Comparison of ENCODE assay signal across 14 cellular contexts in the genomic region with DNA sequence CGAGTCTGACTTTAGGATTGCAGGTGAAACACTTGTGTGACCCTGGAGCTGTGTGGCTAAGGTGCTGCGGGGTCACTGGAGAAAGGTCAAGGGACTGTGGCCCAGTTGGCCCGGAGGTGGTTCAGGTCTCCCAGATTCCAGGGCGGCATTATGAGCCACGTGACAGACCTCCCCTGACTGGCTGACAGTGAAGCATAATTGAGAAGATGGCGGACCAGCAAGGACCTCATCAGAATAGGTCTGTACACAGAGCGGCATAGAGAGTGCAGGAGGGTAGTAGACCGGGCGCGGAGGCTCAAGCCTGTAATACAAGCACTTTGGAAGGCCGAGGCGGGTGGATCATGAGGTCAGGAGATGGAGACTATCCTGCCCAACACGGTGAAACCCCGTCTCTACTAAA. TPM values are rescaled to one million over a fixed set of nuclear protein-coding genes. Genes with fewer than 3 reads are reported as not detected.
DNase-seq lines count a peak whose midpoint lies in the region; ATAC-seq and TF ChIP-seq lines count a peak whose summit lies in the region.
"Had no signal": no experiment of that assay in that cellular context is flagged by ENCODE, and none has a peak within 500 bp of the region (broad histone marks: within the 10 kb centered on the region; RNA-seq: fewer than 3 reads in every experiment).

No MANE protein-coding gene starts in this region.

- peaks cover 26% of the 10 kb centered on the region for H3K79me2 ChIP-seq in mammary epithelial cell (ENCODE audit: insufficient read depth, low read length)
- peaks cover 8% of the 10 kb centered on the region for H3K79me2 ChIP-seq in PC-3 (ENCODE audit: low read length)

- H3K27ac ChIP-seq in mammary epithelial cell (ENCODE audit: insufficient read depth, low read depth, low read length), result no peak overlapping the region
- H3K27ac ChIP-seq in PC-3 (ENCODE audit: low read length), result no peak overlapping the region

- H3K36me3 ChIP-seq in mammary epithelial cell (ENCODE audit: insufficient read depth, low read length) (peaks cover 2% of the 10 kb centered on the region), PC-3 (ENCODE audit: low read depth, low read length) (no peaks in the 10 kb centered on the region)
- H3K36me3 ChIP-seq: pancreas had no signal

- H3K4me2 ChIP-seq in mammary epithelial cell (ENCODE audit: insufficient read depth, low read depth, low read length), result no peak overlapping the region
- H3K4me2 ChIP-seq in PC-3 (ENCODE audit: low read length), result peak overlapping the region; percentile 96; the same call in 1 of the 2 replicates

- H3K4me1 ChIP-seq in mammary epithelial cell (ENCODE audit: insufficient read depth, low read length), result peaks cover 5% of the 10 kb centered on the region
- H3K4me1 ChIP-seq in PC-3 (ENCODE audit: insufficient read depth, low read length), result no peaks in the 10 kb centered on the region; the same call in none of the 2 replicates

- no peaks in the 10 kb centered on the region for H4K20me1 ChIP-seq in mammary epithelial cell (ENCODE audit: insufficient read depth, low read length)
- H4K20me1 ChIP-seq in PC-3 (ENCODE audit: low read length), result no peaks in the 10 kb centered on the region

- ATAC-seq in PC-3 (no peak), GM21381 (IDR thresholded peaks at IDR 0.05; ENCODE audit: unreplicated experiment) (no peak)
- no peak for ATAC-seq in stimulated activated naive CD8-positive, alpha-beta T cell treated with anti-CD3 and anti-CD28 coated beads, Interleukin-15, amount 100 ng/mL, for 72 hours

- H3K4me3 ChIP-seq in mammary epithelial cell (replicated peaks in 1 of 3; ENCODE audit: insufficient read depth in 1 of 3, low read depth in 2 of 3, low read length in 3 of 3), result no peak overlapping the region
- H3K4me3 ChIP-seq in PC-3 (ENCODE audit: low read length), result no peak overlapping the region

- no peak for TF ChIP-seq CTCF in MCF 10A (IDR thresholded peaks at IDR 0.05; ENCODE audit: unreplicated experiment)
- TF ChIP-seq CTCF in mammary epithelial cell (conservative IDR thresholded peaks at IDR 0.05 in 1 of 2, IDR thresholded peaks at IDR 0.05 in 1 of 2; ENCODE audit: extremely low read depth in 1 of 2, insufficient read depth in 1 of 2, low read depth in 1 of 2, low read length in 2 of 2), result no peak
- TF ChIP-seq CTCF in PC-3 (conservative IDR thresholded peaks at IDR 0.05; ENCODE audit: low read depth, low read length), result no peak

- no peak overlapping the region for H2AFZ ChIP-seq in mammary epithelial cell (ENCODE audit: low read depth, low read length)
- no peak overlapping the region for H2AFZ ChIP-seq in PC-3 (ENCODE audit: low read length)

- H3K27me3 ChIP-seq in mammary epithelial cell (ENCODE audit: insufficient read depth, low read length) (no peaks in the 10 kb centered on the region), PC-3 (ENCODE audit: low read length) (no peaks in the 10 kb centered on the region)
- H3K27me3 ChIP-seq: BLaER1 treated with 17β-estradiol and CSF1 and Interleukin-3, amounts not matched to agents 10 nM and 100 nM; pancreas had no signal

- H3K9me2 ChIP-seq in PC-3 (replicated peaks; ENCODE audit: low read length), result no peaks in the 10 kb centered on the region

- H3K9me3 Mint-ChIP-seq in MCF 10A (ENCODE audit: unreplicated experiment), result no peaks in the 10 kb centered on the region
- H3K9me3 Mint-ChIP-seq in dendritic cell treated with granulocyte-macrophage colony-stimulating factor and Interleukin-4, amounts not matched to agents 40 ng/mL and 50 ng/mL, for 4 days, result no peaks in the 10 kb centered on the region
- no peaks in the 10 kb centered on the region for H3K9me3 Mint-ChIP-seq in stimulated activated naive CD8-positive, alpha-beta T cell treated with anti-CD3 and anti-CD28 coated beads, Interleukin-15, amount 100 ng/mL, for 72 hours

- H3K4me1 Mint-ChIP-seq in MCF 10A (ENCODE audit: insufficient read depth, unreplicated experiment), result no peaks in the 10 kb centered on the region
- peaks cover 20% of the 10 kb centered on the region for H3K4me1 Mint-ChIP-seq in dendritic cell treated with granulocyte-macrophage colony-stimulating factor and Interleukin-4, amounts not matched to agents 40 ng/mL and 50 ng/mL, for 4 days (ENCODE audit: low read depth)
- H3K4me1 Mint-ChIP-seq in stimulated activated naive CD8-positive, alpha-beta T cell treated with anti-CD3 and anti-CD28 coated beads, Interleukin-15, amount 100 ng/mL, for 72 hours, result peaks cover 39% of the 10 kb centered on the region

- in situ Hi-C loops in mammary epithelial cell (cut with MboI; ENCODE audit: low sequenced_read_pairs in 2 of 2), result no loop called here

- intact Hi-C loops in MCF 10A (cut with micrococcal nuclease) (loop anchor here (5.0 kb wide), 2 partner anchors 97 to 182 kb away; a partner anchor contains a TSS), mammary epithelial cell (cut with micrococcal nuclease) (no loop called here), PC-3 (cut with micrococcal nuclease) (no loop called here)
- intact Hi-C loops in dendritic cell treated with granulocyte-macrophage colony-stimulating factor and Interleukin-4, amounts not matched to agents 40 ng/mL and 50 ng/mL, for 4 days (cut with micrococcal nuclease), result no loop called here

- no peak overlapping the region for H3K9ac ChIP-seq in mammary epithelial cell (ENCODE audit: insufficient read depth, low read length)
- no peak overlapping the region for H3K9ac ChIP-seq in PC-3 (ENCODE audit: low read length)

- H3K9me3 ChIP-seq in mammary epithelial cell (replicated peaks; ENCODE audit: insufficient read depth, low read length) (no peaks in the 10 kb centered on the region), PC-3 (ENCODE audit: low read length) (no peaks in the 10 kb centered on the region)
- H3K9me3 ChIP-seq: BLaER1 treated with 17β-estradiol and CSF1 and Interleukin-3, amounts not matched to agents 10 nM and 100 nM; pancreas had no signal

- peaks cover 6% of the 10 kb centered on the region for H3K36me3 Mint-ChIP-seq in MCF 10A (ENCODE audit: insufficient read depth, unreplicated experiment)
- H3K36me3 Mint-ChIP-seq in dendritic cell treated with granulocyte-macrophage colony-stimulating factor and Interleukin-4, amounts not matched to agents 40 ng/mL and 50 ng/mL, for 4 days (ENCODE audit: low read depth), result peaks cover 16% of the 10 kb centered on the region

- DNase-seq in MCF 10A (ENCODE audit: unreplicated experiment) (no peak), mammary epithelial cell (no peak), PC-3 (no peak), NCI-H82 (lab: John Stamatoyannopoulos, UW) (no peak), RKO (ENCODE audit: low spot score) (no peak)
- DNase-seq in stimulated activated naive CD8-positive, alpha-beta T cell treated with anti-CD3 and anti-CD28 coated beads, Interleukin-15, amount 100 ng/mL, for 72 hours, result no peak
- DNase-seq: activated effector memory CD4-positive, alpha-beta T cell treated with Interleukin-2 at 50 U/mL for 16 hours; left cardiac atrium; MM.1S; pancreas; stimulated activated CD4-positive, alpha-beta T cell treated with anti-CD3 and anti-CD28 coated beads, Interleukin-4, amount 100 ng/mL, for 1 hour had no signal

- dilution Hi-C loops in mammary epithelial cell (cut with HindIII; ENCODE audit: low sequenced_read_pairs), result no loop called here

- BruUV-seq in MCF 10A (replicated peaks; lab: Mats Ljungman, UMichigan) (no TSS peak), mammary epithelial cell (replicated peaks; lab: Mats Ljungman, UMichigan) (no TSS peak), PC-3 (replicated peaks; lab: Mats Ljungman, UMichigan) (no TSS peak)

- POLR2A ChIA-PET in MCF 10A (lab: Yijun Ruan, JAX), result interaction anchor here (0.7 to 2.1 kb wide), 7 partner anchors 13 to 198 kb away, joined by 3 to 15 read pairs (median 4); a partner anchor contains a TSS
- POLR2A ChIA-PET in PC-3 (lab: Charles Lee; ENCODE audit: unreplicated experiment), result interaction anchor here (0.7 kb wide), 1 partner anchor 231 kb away, joined by 3 read pairs; no protein-coding TSS in a partner anchor

- H3K27me3 Mint-ChIP-seq in MCF 10A (ENCODE audit: insufficient read depth, unreplicated experiment), result no peaks in the 10 kb centered on the region
- H3K27me3 Mint-ChIP-seq in dendritic cell treated with granulocyte-macrophage colony-stimulating factor and Interleukin-4, amounts not matched to agents 40 ng/mL and 50 ng/mL, for 4 days, result peaks cover 16% of the 10 kb centered on the region
- no peaks in the 10 kb centered on the region for H3K27me3 Mint-ChIP-seq in stimulated activated naive CD8-positive, alpha-beta T cell treated with anti-CD3 and anti-CD28 coated beads, Interleukin-15, amount 100 ng/mL, for 72 hours

- no peaks in the 10 kb centered on the region for H3F3A ChIP-seq in PC-3 (ENCODE audit: low read length, unreplicated experiment)

- CTCF ChIA-PET in MCF 10A (lab: Yijun Ruan, JAX), result interaction anchor here (1.0 kb wide), 1 partner anchor 16 kb away, joined by 3 read pairs; no protein-coding TSS in a partner anchor
- CTCF ChIA-PET in mammary epithelial cell (lab: Charles Lee; ENCODE audit: low non-redundant PET), result no interaction called here
- CTCF ChIA-PET in PC-3 (lab: Charles Lee), result no interaction called here

- H3K27ac Mint-ChIP-seq in MCF 10A (ENCODE audit: low read depth, unreplicated experiment), result peak overlapping the region; percentile 96
- H3K27ac Mint-ChIP-seq in dendritic cell treated with granulocyte-macrophage colony-stimulating factor and Interleukin-4, amounts not matched to agents 40 ng/mL and 50 ng/mL, for 4 days, result peak overlapping the region; percentile 67
- no peak overlapping the region for H3K27ac Mint-ChIP-seq in stimulated activated naive CD8-positive, alpha-beta T cell treated with anti-CD3 and anti-CD28 coated beads, Interleukin-15, amount 100 ng/mL, for 72 hours

- peak overlapping the region; percentile 98 for H3K4me3 Mint-ChIP-seq in MCF 10A (ENCODE audit: unreplicated experiment)
- H3K4me3 Mint-ChIP-seq in dendritic cell treated with granulocyte-macrophage colony-stimulating factor and Interleukin-4, amounts not matched to agents 40 ng/mL and 50 ng/mL, for 4 days, result peak overlapping the region; percentile 94
- peak overlapping the region; percentile 67 to 88 for H3K4me3 Mint-ChIP-seq in stimulated activated naive CD8-positive, alpha-beta T cell treated with anti-CD3 and anti-CD28 coated beads, Interleukin-15, amount 100 ng/mL, for 72 hours

- WGBS in mammary epithelial cell (ENCODE audit: low coverage, missing lambda C conversion rate), result 95% methylated on average over 7 of the region's 14 CpGs

RNA-seq across cellular contexts. Expression of a gene that starts 0.8 kb away (rescaled TPM):
- total RNA-seq in MCF 10A (2022) (34.4 and 37.3 TPM in 2 replicates), mammary epithelial cell (10 to 100 TPM; 20.5 to 36.5 TPM), PC-3 (2014; rRNA removed) (31.2 and 35.0 TPM in 2 replicates)
- polyA plus RNA-seq in mammary epithelial cell, result 12.5 TPM
- polyA minus RNA-seq in mammary epithelial cell, result 32.7 TPM

RNA-seq across cellular contexts. Expression of a gene that starts 34.3 kb away (rescaled TPM):
- total RNA-seq in MCF 10A (2022) (2.3 and 4.1 TPM in 2 replicates), mammary epithelial cell (10 to 100 TPM; 65.2 to 69.3 TPM), PC-3 (2014; rRNA removed) (19.1 and 23.1 TPM in 2 replicates)
- polyA plus RNA-seq in mammary epithelial cell, result 50.7 TPM
- polyA minus RNA-seq in mammary epithelial cell, result 31.4 TPM

RNA-seq across cellular contexts. Expression of a gene that starts 49.5 kb away (rescaled TPM):
- total RNA-seq in MCF 10A (2022) (34.1 TPM in 2 replicates), mammary epithelial cell (10 to 100 TPM; 19.7 to 28.8 TPM), PC-3 (2014; rRNA removed) (27.0 and 39.0 TPM in 2 replicates)
- polyA plus RNA-seq in mammary epithelial cell, result 21.9 TPM
- polyA minus RNA-seq in mammary epithelial cell, result 29.4 TPM

Comparison
In these comparisons a context has a peak if more than half of its experiments do, and no peak if none do; other contexts are left out.
1. H3K27ac Mint-ChIP-seq: peak in MCF 10A (single experiment) and dendritic cell treated with granulocyte-macrophage colony-stimulating factor and Interleukin-4, amounts not matched to agents 40 ng/mL and 50 ng/mL, for 4 days (single experiment); none in stimulated activated naive CD8-positive, alpha-beta T cell treated with anti-CD3 and anti-CD28 coated beads, Interleukin-15, amount 100 ng/mL, for 72 hours (0 of 2).
2. Peak in every context shown above with its lines, with median percentiles within 50 percentile points of each other: H3K4me3 Mint-ChIP-seq.